ENCODE assay signal across 15 cellular contexts in genomic region chr17:57666198-57666870, GRCh38.
DNase-seq lines count a peak whose midpoint lies in the region; ATAC-seq, FAIRE-seq and TF ChIP-seq lines count a peak whose summit lies in the region.
"Had no signal": no experiment of that assay in that cellular context is flagged by ENCODE, and none has a peak within 500 bp of the region (broad histone marks: within the 10 kb centered on the region; RNA-seq: fewer than 3 reads in every experiment).

No MANE protein-coding gene starts in this region.

- H3K4me1 Mint-ChIP-seq in T-cell = peaks cover 17 to 30% (median 21%) of the 10 kb centered on the region in 3 donors
- H3K4me1 Mint-ChIP-seq in stimulated activated naive B cell treated with anti-CD40 and anti-IgM and Interleukin-4, amounts not matched to agents 10 μg/mL and 1 μg/mL and 100 μg/mL, for 72 hours = peaks cover 29 to 52% of the 10 kb centered on the region in 2 donors
- H3K4me1 Mint-ChIP-seq in endothelial cell (ENCODE audit: unreplicated experiment) = peaks cover 14% of the 10 kb centered on the region

- TF ChIP-seq POLR2A in GM12891 (IDR thresholded peaks at IDR 0.05; ENCODE audit: low read depth, low read length) = no peak

- POLR2A ChIA-PET in T-cell (lab: Charles Lee) = no interaction called here

- DNase-seq in GM12891 (ENCODE audit: insufficient read length, low spot score) = no peak
- no peak for DNase-seq in T-cell
- no peak for DNase-seq in kidney
- no peak for DNase-seq in stimulated activated naive B cell treated with anti-CD40 and anti-IgM and Interleukin-4, amounts not matched to agents 10 μg/mL and 1 μg/mL and 100 μg/mL, for 72 hours
- DNase-seq in endothelial cell (ENCODE audit: low spot score) = no peak
- DNase-seq: activated CD4-positive, alpha-beta T cell treated with anti-CD3 and anti-CD28 coated beads for 48 hours; hippocampal formation; NCI-H2171 treated with DMSO at 0.1 percent for 48 hours; PC-3; stimulated activated CD4-positive, alpha-beta T cell treated with anti-CD3 and anti-CD28 coated beads, Interleukin-2, amount 100 ng/mL, for 48 hours; T-helper 1 cell had no signal

- no peaks in the 10 kb centered on the region for H3K36me3 ChIP-seq in kidney (ENCODE audit: control insufficient read depth in 1 of 2, insufficient read depth in 2 of 2, low read length in 2 of 2)
- H3K36me3 ChIP-seq: cardiac muscle cell had no signal

- H3K4me3 ChIP-seq in kidney (ENCODE audit: low read length in 2 of 2) = no peak overlapping the region
- H3K4me3 ChIP-seq: cardiac muscle cell, lung had no signal

- peak overlapping the region in 1 of 2 donors; percentile 74 for H3K9ac ChIP-seq in kidney (ENCODE audit: low read length in 2 of 2)

- H3K36me3 Mint-ChIP-seq in T-cell (peaks cover 15% of the 10 kb centered on the region), endothelial cell (ENCODE audit: low read depth, unreplicated experiment) (no peaks in the 10 kb centered on the region)
- peaks cover 16 to 30% of the 10 kb centered on the region in 2 donors for H3K36me3 Mint-ChIP-seq in stimulated activated naive B cell treated with anti-CD40 and anti-IgM and Interleukin-4, amounts not matched to agents 10 μg/mL and 1 μg/mL and 100 μg/mL, for 72 hours

- H3K9me3 Mint-ChIP-seq in T-cell (no peaks in the 10 kb centered on the region), endothelial cell (ENCODE audit: unreplicated experiment) (no peaks in the 10 kb centered on the region)
- peaks cover 0 to 2% of the 10 kb centered on the region in 2 donors for H3K9me3 Mint-ChIP-seq in stimulated activated naive B cell treated with anti-CD40 and anti-IgM and Interleukin-4, amounts not matched to agents 10 μg/mL and 1 μg/mL and 100 μg/mL, for 72 hours

- no peak for TF ChIP-seq CTCF in kidney (IDR thresholded peaks at IDR 0.05; ENCODE audit: borderline replicate concordance, extremely low read depth, insufficient read depth)
- no peak for TF ChIP-seq CTCF in endothelial cell (IDR thresholded peaks at IDR 0.05; ENCODE audit: unreplicated experiment)

- FAIRE-seq in GM12891 (lab: Jason Lieb, UNC) (peak; percentile 13), kidney (lab: Jason Lieb, UNC) (no peak)

- ATAC-seq in T-cell (replicated peaks in 1 of 4) = no peak
- peak; percentile 57 to 70 for ATAC-seq in stimulated activated naive B cell treated with anti-CD40 and anti-IgM and Interleukin-4, amounts not matched to agents 10 μg/mL and 1 μg/mL and 100 μg/mL, for 72 hours (replicated peaks)
- no peak for ATAC-seq in GM18909 (IDR thresholded peaks at IDR 0.05; ENCODE audit: poor library complexity, unreplicated experiment)
- ATAC-seq in HG02884 (IDR thresholded peaks at IDR 0.05; ENCODE audit: unreplicated experiment) = no peak
- ATAC-seq: PC-3 had no signal

- peak overlapping the region; percentile 78 to 93 for H3K27ac ChIP-seq in kidney (ENCODE audit: low read depth in 2 of 2, low read length in 2 of 2)
- H3K27ac ChIP-seq: cardiac muscle cell had no signal

- H3K27ac Mint-ChIP-seq in T-cell (peak overlapping the region; percentile 72 to 78), endothelial cell (ENCODE audit: unreplicated experiment) (no peak overlapping the region)
- H3K27ac Mint-ChIP-seq in stimulated activated naive B cell treated with anti-CD40 and anti-IgM and Interleukin-4, amounts not matched to agents 10 μg/mL and 1 μg/mL and 100 μg/mL, for 72 hours = peak overlapping the region; percentile 37

- H3K4me3 Mint-ChIP-seq in T-cell = no peak overlapping the region
- no peak overlapping the region for H3K4me3 Mint-ChIP-seq in stimulated activated naive B cell treated with anti-CD40 and anti-IgM and Interleukin-4, amounts not matched to agents 10 μg/mL and 1 μg/mL and 100 μg/mL, for 72 hours
- H3K4me3 Mint-ChIP-seq in endothelial cell (ENCODE audit: unreplicated experiment) = no peak overlapping the region

- no peaks in the 10 kb centered on the region for H3K27me3 Mint-ChIP-seq in T-cell
- H3K27me3 Mint-ChIP-seq in stimulated activated naive B cell treated with anti-CD40 and anti-IgM and Interleukin-4, amounts not matched to agents 10 μg/mL and 1 μg/mL and 100 μg/mL, for 72 hours = no peaks in the 10 kb centered on the region
- H3K27me3 Mint-ChIP-seq in endothelial cell (ENCODE audit: unreplicated experiment) = peaks cover 12% of the 10 kb centered on the region

- intact Hi-C loops in kidney (cut with DNase I) = loop anchor here (10.0 kb wide), 2 partner anchors 62 to 422 kb away; no protein-coding TSS in a partner anchor

- peaks cover 40 to 46% of the 10 kb centered on the region in 2 donors for H3K4me1 ChIP-seq in kidney (ENCODE audit: control insufficient read depth in 1 of 2, insufficient read depth in 1 of 2, low read depth in 1 of 2, low read length in 2 of 2)

- CTCF ChIA-PET in T-cell (lab: Charles Lee) = interaction anchor here in 1 of 2 donors (0.6 kb wide), 1 partner anchor 138 kb away, joined by 3 read pairs; no protein-coding TSS in a partner anchor

- H3K9me3 ChIP-seq in kidney (ENCODE audit: control insufficient read depth in 1 of 2, low read length in 2 of 2) = no peaks in the 10 kb centered on the region

TF ChIP-seq in GM12891, 5 proteins besides CTCF, POLR2A, EP300 and RAD21:
- TF ChIP-seq POLR2AphosphoS5 (IDR thresholded peaks at IDR 0.05; ENCODE audit: low read depth, low read length) (no peak), POU2F2 (IDR thresholded peaks at IDR 0.05; ENCODE audit: low read depth, low read length) (no peak), PAX5 (IDR thresholded peaks at IDR 0.05; ENCODE audit: insufficient read depth, low read length, severe bottlenecking) (no peak), TAF1 (IDR thresholded peaks at IDR 0.05; ENCODE audit: low read depth, low read length) (no peak), SPI1 (IDR thresholded peaks at IDR 0.05; ENCODE audit: low read depth, low read length) (no peak)

Comparison
In these comparisons a context has a peak if more than half of its experiments do, and no peak if none do; other contexts are left out.
1. ATAC-seq: peak in stimulated activated naive B cell treated with anti-CD40 and anti-IgM and Interleukin-4, amounts not matched to agents 10 μg/mL and 1 μg/mL and 100 μg/mL, for 72 hours (2 of 2); none in T-cell (0 of 4), GM18909 (single experiment) and HG02884 (single experiment).